In genomic region chr13:20498659-20499058, GRCh38 we compare ENCODE assay signal across 33 cellular contexts. TPM values are rescaled to one million over a fixed set of nuclear protein-coding genes. Genes with fewer than 3 reads are reported as not detected.
DNase-seq lines count a peak whose midpoint lies in the region; ATAC-seq and TF ChIP-seq lines count a peak whose summit lies in the region.
"Had no signal": no experiment of that assay in that cellular context is flagged by ENCODE, and none has a peak within 500 bp of the region (broad histone marks: within the 10 kb centered on the region; RNA-seq: fewer than 3 reads in every experiment).

No MANE protein-coding gene starts in this region.

- DNase-seq in HEK293T (ENCODE audit: extremely low spot score): no peak
- no peak for DNase-seq in left cardiac atrium
- no peak for DNase-seq in Karpas-422
- no peak for DNase-seq in endodermal cell
- DNase-seq: 8988T; ACHN; AML-193; BE2C; C1 segment of cervical spinal cord; Caco-2; Calu3; CD4-positive, alpha-beta memory T cell; CD4-positive, alpha-beta T cell; CD4-positive, CD25-positive, alpha-beta regulatory T cell; CD8-positive, alpha-beta memory T cell; CD8-positive, alpha-beta T cell; COR-L47; DMS 273 treated with DMSO at 0.1 percent for 48 hours; DMS153; DMS53; DMS79; DMS79 treated with DMSO at 0.1 percent for 48 hours; DND-41; EL had no signal

- POLR2A ChIA-PET in HEK293 (lab: Yijun Ruan, JAX): no interaction called here
- POLR2A ChIA-PET in HEK293T (lab: Yijun Ruan, JAX): no interaction called here

- H3K9me3 ChIP-seq in HEK293 (ENCODE audit: control insufficient read depth, insufficient read depth, low read depth, low read length) (no peaks in the 10 kb centered on the region), Karpas-422 (ENCODE audit: low read length) (no peaks in the 10 kb centered on the region), endodermal cell (ENCODE audit: control insufficient read depth, low read length) (peaks cover 19% of the 10 kb centered on the region)
- H3K9me3 ChIP-seq: BE2C, Caco-2 had no signal

- H3K4me1 Mint-ChIP-seq in endodermal cell: no peaks in the 10 kb centered on the region
- H3K4me1 Mint-ChIP-seq: B cell had no signal

- no peak overlapping the region for H3K27ac Mint-ChIP-seq in endodermal cell
- H3K27ac Mint-ChIP-seq: B cell; CD14-positive monocyte; CD4-positive, alpha-beta memory T cell; CD4-positive, alpha-beta T cell; CD8-positive, alpha-beta memory T cell; CD8-positive, alpha-beta T cell had no signal

- no peak for ATAC-seq in left cardiac atrium
- ATAC-seq: A549; CD8-positive, alpha-beta T cell had no signal

- H3K4me3 ChIP-seq in HEK293 (ENCODE audit: low read depth, low read length) (no peak overlapping the region), Karpas-422 (ENCODE audit: low read length) (no peak overlapping the region), endodermal cell (ENCODE audit: low read length) (no peak overlapping the region)
- H3K4me3 ChIP-seq: A549; BLaER1; BLaER1 treated with 17β-estradiol and CSF1 and Interleukin-3, amounts not matched to agents 10 nM and 100 nM had no signal

- no peak overlapping the region for H2AFZ ChIP-seq in Karpas-422 (ENCODE audit: low read length)

- H3K4me3 Mint-ChIP-seq in endodermal cell: no peak overlapping the region
- H3K4me3 Mint-ChIP-seq: B cell; CD14-positive monocyte; CD4-positive, alpha-beta memory T cell; CD4-positive, alpha-beta T cell; CD4-positive, CD25-positive, alpha-beta regulatory T cell; CD8-positive, alpha-beta memory T cell; CD8-positive, alpha-beta T cell had no signal

- H3K27me3 Mint-ChIP-seq in endodermal cell (ENCODE audit: insufficient read depth): no peaks in the 10 kb centered on the region
- H3K27me3 Mint-ChIP-seq: B cell; CD4-positive, alpha-beta memory T cell; CD4-positive, alpha-beta T cell; CD4-positive, CD25-positive, alpha-beta regulatory T cell; CD8-positive, alpha-beta memory T cell had no signal

- no peak for TF ChIP-seq CTCF in HEK293 (tag by site-specific recombination; IDR thresholded peaks at IDR 0.05)
- TF ChIP-seq CTCF in VCaP (conservative IDR thresholded peaks at IDR 0.05): no peak
- no peak for TF ChIP-seq CTCF in endodermal cell (conservative IDR thresholded peaks at IDR 0.05)

- H3K27ac ChIP-seq in HEK293 (ENCODE audit: extremely low read depth, low read depth, low read length) (no peak overlapping the region), VCaP (peak overlapping the region; percentile 44), Karpas-422 (ENCODE audit: low read length) (no peak overlapping the region), endodermal cell (ENCODE audit: low read depth, low read length) (no peak overlapping the region)
- H3K27ac ChIP-seq: 22Rv1; A549; BLaER1; BLaER1 treated with 17β-estradiol and CSF1 and Interleukin-3, amounts not matched to agents 10 nM and 100 nM; C4-2B had no signal

- no peaks in the 10 kb centered on the region for H3K79me2 ChIP-seq in Karpas-422 (ENCODE audit: low read length)

- no peaks in the 10 kb centered on the region for H3K27me3 ChIP-seq in Karpas-422 (ENCODE audit: low read length)
- no peaks in the 10 kb centered on the region for H3K27me3 ChIP-seq in endodermal cell (ENCODE audit: control insufficient read depth, insufficient read depth, low read length, poor library complexity, severe bottlenecking)
- H3K27me3 ChIP-seq: BE2C; BLaER1; BLaER1 treated with 17β-estradiol and CSF1 and Interleukin-3, amounts not matched to agents 10 nM and 100 nM had no signal

- H3K36me3 ChIP-seq in HEK293 (ENCODE audit: control insufficient read depth in 2 of 2, insufficient read depth in 1 of 2, low read length in 2 of 2) (no peaks in the 10 kb centered on the region), Karpas-422 (ENCODE audit: insufficient read depth, low read length) (no peaks in the 10 kb centered on the region), endodermal cell (ENCODE audit: control insufficient read depth, insufficient read depth, low read length) (no peaks in the 10 kb centered on the region)
- H3K36me3 ChIP-seq: BE2C had no signal

- H4K20me1 ChIP-seq in Karpas-422 (ENCODE audit: insufficient read depth, low read depth, low read length): no peaks in the 10 kb centered on the region
- H4K20me1 ChIP-seq: BLaER1 had no signal

- H3K9me2 ChIP-seq in Karpas-422 (replicated peaks; ENCODE audit: insufficient read depth, low read length): no peaks in the 10 kb centered on the region

- peaks cover 21% of the 10 kb centered on the region for H3K9me3 Mint-ChIP-seq in endodermal cell
- H3K9me3 Mint-ChIP-seq: CD4-positive, alpha-beta T cell had no signal

- no peak overlapping the region for H3K4me2 ChIP-seq in Karpas-422 (ENCODE audit: low read depth, low read length, poor library complexity, severe bottlenecking)
- H3K4me2 ChIP-seq: A549; BLaER1; BLaER1 treated with 17β-estradiol and CSF1 and Interleukin-3, amounts not matched to agents 10 nM and 100 nM had no signal

- no peaks in the 10 kb centered on the region for H3K36me3 Mint-ChIP-seq in endodermal cell (ENCODE audit: low read depth)

- CTCF ChIA-PET in HEK293 (lab: Yijun Ruan, JAX) (interaction anchor here (0.6 to 1.1 kb wide), 4 partner anchors 315 to 1015 kb away, joined by 3 read pairs; no protein-coding TSS in a partner anchor), HEK293T (lab: Yijun Ruan, JAX) (no interaction called here)

- H3K9ac ChIP-seq in Karpas-422 (ENCODE audit: low read length): no peak overlapping the region
- no peak overlapping the region for H3K9ac ChIP-seq in endodermal cell (ENCODE audit: extremely low read depth, low read length, poor library complexity, severe bottlenecking)
- H3K9ac ChIP-seq: BLaER1; BLaER1 treated with 17β-estradiol and CSF1 and Interleukin-3, amounts not matched to agents 10 nM and 100 nM had no signal

- H3K4me1 ChIP-seq in HEK293 (ENCODE audit: control insufficient read depth, insufficient read depth, low read length) (no peaks in the 10 kb centered on the region), Karpas-422 (ENCODE audit: low read length) (peaks cover 4% of the 10 kb centered on the region), endodermal cell (ENCODE audit: control insufficient read depth, insufficient read depth, low read length) (no peaks in the 10 kb centered on the region)
- H3K4me1 ChIP-seq: BE2C, Caco-2 had no signal

- intact Hi-C loops in left cardiac atrium (cut with DNase I): loop anchor here (5.0 to 10.0 kb wide), 4 partner anchors 216 to 426 kb away; no protein-coding TSS in a partner anchor

TF ChIP-seq in HEK293, 187 proteins besides CTCF, POLR2A, EP300 and RAD21 (continues in another document):
- TF ChIP-seq ZNF146 (tag by site-specific recombination; IDR thresholded peaks at IDR 0.05) (no peak), ZNF530 (tag by site-specific recombination; IDR thresholded peaks at IDR 0.05; ENCODE audit: low read depth) (no peak), ZNF514 (tag by site-specific recombination; IDR thresholded peaks at IDR 0.05) (no peak), PRDM6 (tag by site-specific recombination; IDR thresholded peaks at IDR 0.05) (peak; percentile 23; the same call in 1 of the 2 replicates)

TF ChIP-seq in HEK293T, 16 proteins besides CTCF, POLR2A, EP300 and RAD21:
- TF ChIP-seq ARNT (IDR thresholded peaks at IDR 0.05) (no peak), FOXK2 (IDR thresholded peaks at IDR 0.05) (no peak), PKNOX1 (IDR thresholded peaks at IDR 0.05) (peak; percentile 64)

RNA-seq across cellular contexts. Expression of gene CRYL1, which starts 27.0 kb away (rescaled TPM):
- total RNA-seq in left cardiac atrium (10 to 100 TPM; 24.9 to 31.0 TPM), endodermal cell (1 to 10 TPM; 1.7 to 4.1 TPM)
- 1.7 and 3.0 TPM in 2 replicates for total RNA-seq in Karpas-422 (2014; rRNA removed; shearing (Covaris generic); ENCODE audit: low replicate concordance)
- polyA plus RNA-seq in endodermal cell (2013, experiment 1 of 2): 6.6 TPM
- polyA plus RNA-seq in endodermal cell (2013, experiment 2 of 2): 4.6 TPM
